In the genomic region with DNA sequence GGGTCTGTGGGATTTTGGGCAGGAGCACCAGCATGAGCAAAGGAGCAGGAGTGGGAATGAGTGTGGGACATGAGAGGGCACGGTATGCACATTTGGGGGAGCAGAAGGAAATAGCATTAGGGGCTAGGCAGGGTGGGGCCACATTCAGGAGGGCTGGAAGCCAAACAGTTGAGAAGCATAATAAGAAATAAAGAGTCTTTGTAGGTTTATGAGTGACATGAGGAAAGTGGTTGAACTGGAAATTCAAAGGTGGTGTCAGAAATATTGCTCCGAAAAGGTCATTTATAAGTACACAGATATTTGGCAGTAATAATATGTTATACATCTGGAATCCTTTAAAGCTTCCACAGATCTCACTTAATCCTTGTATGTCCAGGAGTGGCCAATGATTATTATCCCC, we compare ENCODE assay signal across 15 cellular contexts. TPM values are rescaled to one million over a fixed set of nuclear protein-coding genes. Genes with fewer than 3 reads are reported as not detected.
"Had no signal": no experiment of that assay in that cellular context is flagged by ENCODE, and none has a peak within 500 bp of the region (broad histone marks: within the 10 kb centered on the region; RNA-seq: fewer than 3 reads in every experiment).

No MANE protein-coding gene starts in this region.

- H3K9me3 Mint-ChIP-seq: activated CD4-positive, alpha-beta memory T cell treated with anti-CD3 and anti-CD28 coated beads for 36 hours; activated naive CD8-positive, alpha-beta T cell treated with anti-CD3 and anti-CD28 coated beads for 36 hours; naive thymus-derived CD8-positive, alpha-beta T cell; stimulated activated memory B cell treated with anti-CD40 and anti-IgM and Interleukin-4, amounts not matched to agents 10 μg/mL and 1 μg/mL and 100 μg/mL, for 72 hours had no signal

- H3K4me1 ChIP-seq: upper lobe of right lung had no signal

- H3K4me1 Mint-ChIP-seq: activated naive CD8-positive, alpha-beta T cell treated with anti-CD3 and anti-CD28 coated beads for 36 hours; naive thymus-derived CD8-positive, alpha-beta T cell had no signal

- H3K4me3 ChIP-seq: lower lobe of right lung, right lobe of liver, upper lobe of right lung had no signal

- H3K4me3 Mint-ChIP-seq: activated CD4-positive, alpha-beta memory T cell treated with anti-CD3 and anti-CD28 coated beads for 36 hours; activated naive CD8-positive, alpha-beta T cell treated with anti-CD3 and anti-CD28 coated beads for 36 hours; naive thymus-derived CD8-positive, alpha-beta T cell; stimulated activated memory B cell treated with anti-CD40 and anti-IgM and Interleukin-4, amounts not matched to agents 10 μg/mL and 1 μg/mL and 100 μg/mL, for 72 hours; T-helper 17 cell had no signal

- H3K36me3 ChIP-seq: lower lobe of right lung, neutrophil, right lobe of liver, upper lobe of right lung had no signal

- ATAC-seq: activated CD4-positive, CD25-positive, alpha-beta regulatory T cell treated with anti-CD3 and anti-CD28 coated beads, Interleukin-2, amount 50 U/mL, for 24 hours; lower lobe of right lung; naive thymus-derived CD8-positive, alpha-beta T cell; right lobe of liver; stimulated activated memory B cell treated with anti-CD40 and anti-IgM and Interleukin-4, amounts not matched to agents 10 μg/mL and 1 μg/mL and 100 μg/mL, for 72 hours; T-helper 17 cell; upper lobe of right lung had no signal

- H3K27me3 ChIP-seq: neutrophil, right lobe of liver, upper lobe of right lung had no signal

- H3K36me3 Mint-ChIP-seq: activated CD4-positive, alpha-beta memory T cell treated with anti-CD3 and anti-CD28 coated beads for 36 hours; activated naive CD8-positive, alpha-beta T cell treated with anti-CD3 and anti-CD28 coated beads for 36 hours; naive thymus-derived CD8-positive, alpha-beta T cell; stimulated activated memory B cell treated with anti-CD40 and anti-IgM and Interleukin-4, amounts not matched to agents 10 μg/mL and 1 μg/mL and 100 μg/mL, for 72 hours had no signal

- H3K27ac ChIP-seq: lower lobe of right lung, neutrophil, right lobe of liver, upper lobe of right lung had no signal

- H3K9me3 ChIP-seq: lower lobe of right lung, neutrophil, right lobe of liver, upper lobe of right lung had no signal

- DNase-seq: activated CD4-positive, alpha-beta memory T cell treated with anti-CD3 and anti-CD28 coated beads for 36 hours; activated gamma-delta T cell treated with Interleukin-2 at 50 U/mL for 16 hours; activated naive CD8-positive, alpha-beta T cell treated with anti-CD3 and anti-CD28 coated beads for 36 hours; activated T-cell treated with anti-CD3 and anti-CD28 coated beads, Interleukin-2, amount 50 U/mL, for 48 hours; anterior cingulate cortex; hypothalamus; lower lobe of right lung; naive thymus-derived CD8-positive, alpha-beta T cell; posterior cingulate gyrus; right lobe of liver; T-helper 17 cell; upper lobe of right lung had no signal

- H3K27ac Mint-ChIP-seq: activated CD4-positive, alpha-beta memory T cell treated with anti-CD3 and anti-CD28 coated beads for 36 hours; activated naive CD8-positive, alpha-beta T cell treated with anti-CD3 and anti-CD28 coated beads for 36 hours; naive thymus-derived CD8-positive, alpha-beta T cell; stimulated activated memory B cell treated with anti-CD40 and anti-IgM and Interleukin-4, amounts not matched to agents 10 μg/mL and 1 μg/mL and 100 μg/mL, for 72 hours; T-helper 17 cell had no signal

RNA-seq across cellular contexts. Expression of a gene that starts 26.4 kb away (rescaled TPM):
- total RNA-seq: activated naive CD8-positive, alpha-beta T cell treated with anti-CD3 and anti-CD28 coated beads for 36 hours had no signal
- polyA plus RNA-seq: naive thymus-derived CD8-positive, alpha-beta T cell had no signal
